Comparison of ENCODE assay signal across 1 cellular context in the genomic region with DNA sequence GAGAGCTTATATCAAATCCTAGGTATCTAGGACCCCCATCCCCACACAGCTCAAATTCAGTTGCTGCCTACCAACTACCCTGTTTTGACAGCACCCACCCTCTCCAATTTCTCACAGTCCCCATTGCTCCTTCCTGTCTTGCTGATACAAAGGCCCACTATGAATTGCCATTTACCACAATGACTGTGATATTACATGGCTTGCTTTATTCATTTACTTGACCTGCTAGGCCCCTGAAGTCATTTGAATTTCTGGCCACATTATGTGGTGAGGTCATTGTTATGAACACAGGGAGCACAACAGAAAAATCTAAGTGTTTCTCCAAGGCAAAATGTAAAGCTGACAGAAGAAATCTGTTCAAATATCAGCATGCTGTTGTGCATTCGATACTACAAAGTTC.
TF ChIP-seq lines count a peak whose summit lies in the region.

No MANE protein-coding gene starts in this region.

TF ChIP-seq in GM12878, 131 proteins besides CTCF, POLR2A, EP300 and RAD21 (continued from another document and continues in another):
- TF ChIP-seq, protein P1, sequence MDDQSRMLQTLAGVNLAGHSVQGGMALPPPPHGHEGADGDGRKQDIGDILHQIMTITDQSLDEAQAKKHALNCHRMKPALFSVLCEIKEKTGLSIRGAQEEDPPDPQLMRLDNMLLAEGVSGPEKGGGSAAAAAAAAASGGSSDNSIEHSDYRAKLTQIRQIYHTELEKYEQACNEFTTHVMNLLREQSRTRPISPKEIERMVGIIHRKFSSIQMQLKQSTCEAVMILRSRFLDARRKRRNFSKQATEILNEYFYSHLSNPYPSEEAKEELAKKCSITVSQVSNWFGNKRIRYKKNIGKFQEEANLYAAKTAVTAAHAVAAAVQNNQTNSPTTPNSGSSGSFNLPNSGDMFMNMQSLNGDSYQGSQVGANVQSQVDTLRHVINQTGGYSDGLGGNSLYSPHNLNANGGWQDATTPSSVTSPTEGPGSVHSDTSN (IDR thresholded peaks at IDR 0.05; ENCODE audit: insufficient replicate concordance, low read depth, low read length) = no peak
- TF ChIP-seq, protein P2, sequence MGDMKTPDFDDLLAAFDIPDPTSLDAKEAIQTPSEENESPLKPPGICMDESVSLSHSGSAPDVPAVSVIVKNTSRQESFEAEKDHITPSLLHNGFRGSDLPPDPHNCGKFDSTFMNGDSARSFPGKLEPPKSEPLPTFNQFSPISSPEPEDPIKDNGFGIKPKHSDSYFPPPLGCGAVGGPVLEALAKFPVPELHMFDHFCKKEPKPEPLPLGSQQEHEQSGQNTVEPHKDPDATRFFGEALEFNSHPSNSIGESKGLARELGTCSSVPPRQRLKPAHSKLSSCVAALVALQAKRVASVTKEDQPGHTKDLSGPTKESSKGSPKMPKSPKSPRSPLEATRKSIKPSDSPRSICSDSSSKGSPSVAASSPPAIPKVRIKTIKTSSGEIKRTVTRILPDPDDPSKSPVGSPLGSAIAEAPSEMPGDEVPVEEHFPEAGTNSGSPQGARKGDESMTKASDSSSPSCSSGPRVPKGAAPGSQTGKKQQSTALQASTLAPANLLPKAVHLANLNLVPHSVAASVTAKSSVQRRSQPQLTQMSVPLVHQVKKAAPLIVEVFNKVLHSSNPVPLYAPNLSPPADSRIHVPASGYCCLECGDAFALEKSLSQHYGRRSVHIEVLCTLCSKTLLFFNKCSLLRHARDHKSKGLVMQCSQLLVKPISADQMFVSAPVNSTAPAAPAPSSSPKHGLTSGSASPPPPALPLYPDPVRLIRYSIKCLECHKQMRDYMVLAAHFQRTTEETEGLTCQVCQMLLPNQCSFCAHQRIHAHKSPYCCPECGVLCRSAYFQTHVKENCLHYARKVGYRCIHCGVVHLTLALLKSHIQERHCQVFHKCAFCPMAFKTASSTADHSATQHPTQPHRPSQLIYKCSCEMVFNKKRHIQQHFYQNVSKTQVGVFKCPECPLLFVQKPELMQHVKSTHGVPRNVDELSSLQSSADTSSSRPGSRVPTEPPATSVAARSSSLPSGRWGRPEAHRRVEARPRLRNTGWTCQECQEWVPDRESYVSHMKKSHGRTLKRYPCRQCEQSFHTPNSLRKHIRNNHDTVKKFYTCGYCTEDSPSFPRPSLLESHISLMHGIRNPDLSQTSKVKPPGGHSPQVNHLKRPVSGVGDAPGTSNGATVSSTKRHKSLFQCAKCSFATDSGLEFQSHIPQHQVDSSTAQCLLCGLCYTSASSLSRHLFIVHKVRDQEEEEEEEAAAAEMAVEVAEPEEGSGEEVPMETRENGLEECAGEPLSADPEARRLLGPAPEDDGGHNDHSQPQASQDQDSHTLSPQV (IDR thresholded peaks at IDR 0.05) = no peak
- TF ChIP-seq PAX5 (IDR thresholded peaks at IDR 0.05; ENCODE audit: borderline replicate concordance, low read depth, low read length) = no peak
- no peak for TF ChIP-seq ASH2L (IDR thresholded peaks at IDR 0.05; ENCODE audit: borderline replicate concordance, low read depth)
- TF ChIP-seq CHD2 (IDR thresholded peaks at IDR 0.05; ENCODE audit: borderline replicate concordance, low read depth, low read length) = no peak
- no peak for TF ChIP-seq CREB1 (IDR thresholded peaks at IDR 0.05; ENCODE audit: low read depth)
- TF ChIP-seq, protein P3, sequence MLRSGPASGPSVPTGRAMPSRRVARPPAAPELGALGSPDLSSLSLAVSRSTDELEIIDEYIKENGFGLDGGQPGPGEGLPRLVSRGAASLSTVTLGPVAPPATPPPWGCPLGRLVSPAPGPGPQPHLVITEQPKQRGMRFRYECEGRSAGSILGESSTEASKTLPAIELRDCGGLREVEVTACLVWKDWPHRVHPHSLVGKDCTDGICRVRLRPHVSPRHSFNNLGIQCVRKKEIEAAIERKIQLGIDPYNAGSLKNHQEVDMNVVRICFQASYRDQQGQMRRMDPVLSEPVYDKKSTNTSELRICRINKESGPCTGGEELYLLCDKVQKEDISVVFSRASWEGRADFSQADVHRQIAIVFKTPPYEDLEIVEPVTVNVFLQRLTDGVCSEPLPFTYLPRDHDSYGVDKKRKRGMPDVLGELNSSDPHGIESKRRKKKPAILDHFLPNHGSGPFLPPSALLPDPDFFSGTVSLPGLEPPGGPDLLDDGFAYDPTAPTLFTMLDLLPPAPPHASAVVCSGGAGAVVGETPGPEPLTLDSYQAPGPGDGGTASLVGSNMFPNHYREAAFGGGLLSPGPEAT (IDR thresholded peaks at IDR 0.05; ENCODE audit: low read depth) = no peak
- TF ChIP-seq EED (IDR thresholded peaks at IDR 0.05; ENCODE audit: low read depth) = no peak
- peak; percentile 43; the same call in 1 of the 3 replicates for TF ChIP-seq POU2F2 (IDR thresholded peaks at IDR 0.05; ENCODE audit: borderline replicate concordance, low read depth, low read length)
- TF ChIP-seq TCF7 (IDR thresholded peaks at IDR 0.05; ENCODE audit: borderline replicate concordance) = no peak
- TF ChIP-seq, protein P4, sequence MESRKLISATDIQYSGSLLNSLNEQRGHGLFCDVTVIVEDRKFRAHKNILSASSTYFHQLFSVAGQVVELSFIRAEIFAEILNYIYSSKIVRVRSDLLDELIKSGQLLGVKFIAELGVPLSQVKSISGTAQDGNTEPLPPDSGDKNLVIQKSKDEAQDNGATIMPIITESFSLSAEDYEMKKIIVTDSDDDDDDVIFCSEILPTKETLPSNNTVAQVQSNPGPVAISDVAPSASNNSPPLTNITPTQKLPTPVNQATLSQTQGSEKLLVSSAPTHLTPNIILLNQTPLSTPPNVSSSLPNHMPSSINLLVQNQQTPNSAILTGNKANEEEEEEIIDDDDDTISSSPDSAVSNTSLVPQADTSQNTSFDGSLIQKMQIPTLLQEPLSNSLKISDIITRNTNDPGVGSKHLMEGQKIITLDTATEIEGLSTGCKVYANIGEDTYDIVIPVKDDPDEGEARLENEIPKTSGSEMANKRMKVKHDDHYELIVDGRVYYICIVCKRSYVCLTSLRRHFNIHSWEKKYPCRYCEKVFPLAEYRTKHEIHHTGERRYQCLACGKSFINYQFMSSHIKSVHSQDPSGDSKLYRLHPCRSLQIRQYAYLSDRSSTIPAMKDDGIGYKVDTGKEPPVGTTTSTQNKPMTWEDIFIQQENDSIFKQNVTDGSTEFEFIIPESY (IDR thresholded peaks at IDR 0.05) = no peak
- TF ChIP-seq MTA2 (IDR thresholded peaks at IDR 0.05; ENCODE audit: low read depth) = 0 out of 2 replicates have a peak, but pooled peaks have one; percentile 48
- no peak for TF ChIP-seq SMAD5 (IDR thresholded peaks at IDR 0.05; ENCODE audit: low read depth)
- no peak for TF ChIP-seq SUZ12 (IDR thresholded peaks at IDR 0.05; ENCODE audit: unreplicated experiment)
- TF ChIP-seq IRF4 (IDR thresholded peaks at IDR 0.05; ENCODE audit: low read depth, low read length) = 0 out of 2 replicates have a peak, but pooled peaks have one; percentile 28
- TF ChIP-seq, protein P5, sequence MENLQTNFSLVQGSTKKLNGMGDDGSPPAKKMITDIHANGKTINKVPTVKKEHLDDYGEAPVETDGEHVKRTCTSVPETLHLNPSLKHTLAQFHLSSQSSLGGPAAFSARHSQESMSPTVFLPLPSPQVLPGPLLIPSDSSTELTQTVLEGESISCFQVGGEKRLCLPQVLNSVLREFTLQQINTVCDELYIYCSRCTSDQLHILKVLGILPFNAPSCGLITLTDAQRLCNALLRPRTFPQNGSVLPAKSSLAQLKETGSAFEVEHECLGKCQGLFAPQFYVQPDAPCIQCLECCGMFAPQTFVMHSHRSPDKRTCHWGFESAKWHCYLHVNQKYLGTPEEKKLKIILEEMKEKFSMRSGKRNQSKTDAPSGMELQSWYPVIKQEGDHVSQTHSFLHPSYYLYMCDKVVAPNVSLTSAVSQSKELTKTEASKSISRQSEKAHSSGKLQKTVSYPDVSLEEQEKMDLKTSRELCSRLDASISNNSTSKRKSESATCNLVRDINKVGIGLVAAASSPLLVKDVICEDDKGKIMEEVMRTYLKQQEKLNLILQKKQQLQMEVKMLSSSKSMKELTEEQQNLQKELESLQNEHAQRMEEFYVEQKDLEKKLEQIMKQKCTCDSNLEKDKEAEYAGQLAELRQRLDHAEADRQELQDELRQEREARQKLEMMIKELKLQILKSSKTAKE (IDR thresholded peaks at IDR 0.05; ENCODE audit: low read depth, poor library complexity, severe bottlenecking) = no peak
- TF ChIP-seq, protein P6, sequence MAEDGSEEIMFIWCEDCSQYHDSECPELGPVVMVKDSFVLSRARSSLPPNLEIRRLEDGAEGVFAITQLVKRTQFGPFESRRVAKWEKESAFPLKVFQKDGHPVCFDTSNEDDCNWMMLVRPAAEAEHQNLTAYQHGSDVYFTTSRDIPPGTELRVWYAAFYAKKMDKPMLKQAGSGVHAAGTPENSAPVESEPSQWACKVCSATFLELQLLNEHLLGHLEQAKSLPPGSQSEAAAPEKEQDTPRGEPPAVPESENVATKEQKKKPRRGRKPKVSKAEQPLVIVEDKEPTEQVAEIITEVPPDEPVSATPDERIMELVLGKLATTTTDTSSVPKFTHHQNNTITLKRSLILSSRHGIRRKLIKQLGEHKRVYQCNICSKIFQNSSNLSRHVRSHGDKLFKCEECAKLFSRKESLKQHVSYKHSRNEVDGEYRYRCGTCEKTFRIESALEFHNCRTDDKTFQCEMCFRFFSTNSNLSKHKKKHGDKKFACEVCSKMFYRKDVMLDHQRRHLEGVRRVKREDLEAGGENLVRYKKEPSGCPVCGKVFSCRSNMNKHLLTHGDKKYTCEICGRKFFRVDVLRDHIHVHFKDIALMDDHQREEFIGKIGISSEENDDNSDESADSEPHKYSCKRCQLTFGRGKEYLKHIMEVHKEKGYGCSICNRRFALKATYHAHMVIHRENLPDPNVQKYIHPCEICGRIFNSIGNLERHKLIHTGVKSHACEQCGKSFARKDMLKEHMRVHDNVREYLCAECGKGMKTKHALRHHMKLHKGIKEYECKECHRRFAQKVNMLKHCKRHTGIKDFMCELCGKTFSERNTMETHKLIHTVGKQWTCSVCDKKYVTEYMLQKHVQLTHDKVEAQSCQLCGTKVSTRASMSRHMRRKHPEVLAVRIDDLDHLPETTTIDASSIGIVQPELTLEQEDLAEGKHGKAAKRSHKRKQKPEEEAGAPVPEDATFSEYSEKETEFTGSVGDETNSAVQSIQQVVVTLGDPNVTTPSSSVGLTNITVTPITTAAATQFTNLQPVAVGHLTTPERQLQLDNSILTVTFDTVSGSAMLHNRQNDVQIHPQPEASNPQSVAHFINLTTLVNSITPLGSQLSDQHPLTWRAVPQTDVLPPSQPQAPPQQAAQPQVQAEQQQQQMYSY (CRISPR knock-in tag; IDR thresholded peaks at IDR 0.05) = no peak
- TF ChIP-seq, protein P7, sequence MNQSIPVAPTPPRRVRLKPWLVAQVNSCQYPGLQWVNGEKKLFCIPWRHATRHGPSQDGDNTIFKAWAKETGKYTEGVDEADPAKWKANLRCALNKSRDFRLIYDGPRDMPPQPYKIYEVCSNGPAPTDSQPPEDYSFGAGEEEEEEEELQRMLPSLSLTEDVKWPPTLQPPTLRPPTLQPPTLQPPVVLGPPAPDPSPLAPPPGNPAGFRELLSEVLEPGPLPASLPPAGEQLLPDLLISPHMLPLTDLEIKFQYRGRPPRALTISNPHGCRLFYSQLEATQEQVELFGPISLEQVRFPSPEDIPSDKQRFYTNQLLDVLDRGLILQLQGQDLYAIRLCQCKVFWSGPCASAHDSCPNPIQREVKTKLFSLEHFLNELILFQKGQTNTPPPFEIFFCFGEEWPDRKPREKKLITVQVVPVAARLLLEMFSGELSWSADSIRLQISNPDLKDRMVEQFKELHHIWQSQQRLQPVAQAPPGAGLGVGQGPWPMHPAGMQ (IDR thresholded peaks at IDR 0.05; ENCODE audit: borderline replicate concordance) = no peak
- TF ChIP-seq CHD4 (IDR thresholded peaks at IDR 0.05) = no peak
- TF ChIP-seq JUNB (IDR thresholded peaks at IDR 0.05) = peak; percentile 45; the same call in 1 of the 2 replicates
- no peak for TF ChIP-seq GATAD2B (conservative IDR thresholded peaks at IDR 0.05; ENCODE audit: low read depth)
- 0 out of 2 replicates have a peak, but pooled peaks have one; percentile 12 for TF ChIP-seq RUNX3 (IDR thresholded peaks at IDR 0.05; ENCODE audit: low read length)
- TF ChIP-seq, protein P8, sequence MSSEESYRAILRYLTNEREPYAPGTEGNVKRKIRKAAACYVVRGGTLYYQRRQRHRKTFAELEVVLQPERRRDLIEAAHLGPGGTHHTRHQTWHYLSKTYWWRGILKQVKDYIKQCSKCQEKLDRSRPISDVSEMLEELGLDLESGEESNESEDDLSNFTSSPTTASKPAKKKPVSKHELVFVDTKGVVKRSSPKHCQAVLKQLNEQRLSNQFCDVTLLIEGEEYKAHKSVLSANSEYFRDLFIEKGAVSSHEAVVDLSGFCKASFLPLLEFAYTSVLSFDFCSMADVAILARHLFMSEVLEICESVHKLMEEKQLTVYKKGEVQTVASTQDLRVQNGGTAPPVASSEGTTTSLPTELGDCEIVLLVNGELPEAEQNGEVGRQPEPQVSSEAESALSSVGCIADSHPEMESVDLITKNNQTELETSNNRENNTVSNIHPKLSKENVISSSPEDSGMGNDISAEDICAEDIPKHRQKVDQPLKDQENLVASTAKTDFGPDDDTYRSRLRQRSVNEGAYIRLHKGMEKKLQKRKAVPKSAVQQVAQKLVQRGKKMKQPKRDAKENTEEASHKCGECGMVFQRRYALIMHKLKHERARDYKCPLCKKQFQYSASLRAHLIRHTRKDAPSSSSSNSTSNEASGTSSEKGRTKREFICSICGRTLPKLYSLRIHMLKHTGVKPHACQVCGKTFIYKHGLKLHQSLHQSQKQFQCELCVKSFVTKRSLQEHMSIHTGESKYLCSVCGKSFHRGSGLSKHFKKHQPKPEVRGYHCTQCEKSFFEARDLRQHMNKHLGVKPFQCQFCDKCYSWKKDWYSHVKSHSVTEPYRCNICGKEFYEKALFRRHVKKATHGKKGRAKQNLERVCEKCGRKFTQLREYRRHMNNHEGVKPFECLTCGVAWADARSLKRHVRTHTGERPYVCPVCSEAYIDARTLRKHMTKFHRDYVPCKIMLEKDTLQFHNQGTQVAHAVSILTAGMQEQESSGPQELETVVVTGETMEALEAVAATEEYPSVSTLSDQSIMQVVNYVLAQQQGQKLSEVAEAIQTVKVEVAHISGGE (CRISPR knock-in tag; IDR thresholded peaks at IDR 0.05) = no peak
- no peak for TF ChIP-seq PAX8 (IDR thresholded peaks at IDR 0.05)
- TF ChIP-seq HDAC2 (IDR thresholded peaks at IDR 0.05) = no peak
- no peak for TF ChIP-seq KDM1A (IDR thresholded peaks at IDR 0.05; ENCODE audit: borderline replicate concordance)
- no peak for TF ChIP-seq IKZF1 (conservative IDR thresholded peaks at IDR 0.05)
- TF ChIP-seq ZZZ3 (IDR thresholded peaks at IDR 0.05; ENCODE audit: control insufficient read depth, insufficient read length, low read depth) = no peak
- TF ChIP-seq SIN3A (IDR thresholded peaks at IDR 0.05; ENCODE audit: low read depth, low read length) = no peak
- TF ChIP-seq SMARCA5 (IDR thresholded peaks at IDR 0.05) = no peak
- TF ChIP-seq SREBF2 (IDR thresholded peaks at IDR 0.05; ENCODE audit: low read length) = no peak
- TF ChIP-seq CHD1 (IDR thresholded peaks at IDR 0.05; ENCODE audit: low read depth, low read length) = no peak
- TF ChIP-seq ZBED1 (IDR thresholded peaks at IDR 0.05; ENCODE audit: borderline replicate concordance) = no peak
- peak; percentile 62; the same call in 1 of the 2 replicates for TF ChIP-seq NR2F1 (conservative IDR thresholded peaks at IDR 0.05)
- no peak for TF ChIP-seq MYC (IDR thresholded peaks at IDR 0.05; ENCODE audit: insufficient read depth, insufficient read length, insufficient replicate concordance, low read length, severe bottlenecking)
- TF ChIP-seq ATF7 (IDR thresholded peaks at IDR 0.05; ENCODE audit: low read depth) = peak; percentile 88
